ENCODE assay signal across 20 cellular contexts in the genomic region with DNA sequence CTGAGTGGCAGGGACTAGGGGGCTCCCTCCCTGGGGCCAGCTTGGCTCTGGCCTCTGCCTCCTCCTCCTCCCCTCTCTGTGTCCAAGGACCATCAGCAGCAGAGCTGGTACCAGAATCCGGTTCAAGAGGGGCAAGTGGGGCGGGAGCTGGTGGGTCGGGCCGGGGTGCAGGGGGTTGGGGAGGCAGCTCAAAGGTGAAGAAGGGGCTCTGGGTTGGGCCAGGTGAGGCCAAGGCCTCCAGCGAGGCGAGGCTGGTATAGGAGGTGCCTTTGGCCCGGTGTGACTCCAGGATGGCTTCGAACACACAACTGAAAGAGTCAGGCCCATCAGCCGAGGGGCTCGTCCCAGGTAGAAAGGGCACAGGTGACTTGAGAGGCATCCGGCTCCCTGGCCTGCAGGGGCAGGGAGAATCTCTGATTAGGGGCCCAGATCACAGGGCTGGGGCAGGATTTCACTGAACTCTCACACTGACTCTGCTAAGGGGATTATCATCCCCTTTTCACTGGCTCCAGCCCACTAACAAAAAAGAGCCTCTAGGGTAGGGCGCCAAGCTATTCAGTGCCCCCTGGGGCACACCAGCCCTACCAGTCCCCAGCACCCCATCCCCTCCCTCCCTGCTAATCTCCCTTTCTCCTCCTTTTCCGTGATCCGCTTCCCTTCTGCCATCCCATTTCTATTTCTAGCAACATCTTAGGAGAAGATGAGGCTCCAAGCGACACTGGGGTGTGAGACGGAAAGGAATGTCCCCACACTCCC. TPM values are rescaled to one million over a fixed set of nuclear protein-coding genes. Genes with fewer than 3 reads are reported as not detected.
"Had no signal": no experiment of that assay in that cellular context is flagged by ENCODE, and none has a peak within 500 bp of the region (broad histone marks: within the 10 kb centered on the region; RNA-seq: fewer than 3 reads in every experiment).

No MANE protein-coding gene starts in this region.

- H3K36me3 ChIP-seq: neutrophil, tibial artery, vagina had no signal

- H3K9me3 Mint-ChIP-seq: activated CD4-positive, alpha-beta memory T cell treated with anti-CD3 and anti-CD28 coated beads, Interleukin-2, amount 10 ng/mL, durations not matched to agents 7 days and 5 days; activated naive CD8-positive, alpha-beta T cell treated with anti-CD3 and anti-CD28 coated beads for 36 hours; activated T-helper 17 cell treated with anti-CD3 and anti-CD28 coated beads, Interleukin-2, amount 50 U/mL, for 72 hours; naive B cell; T-helper 2 cell treated with Interferon-gamma antibody and Interleukin-4, amounts not matched to agents 5 μg/mL and 100 μg/mL, for 36 hours; WTC11 had no signal

- H3K9me3 ChIP-seq: mucosa of descending colon, neutrophil, tibial artery, vagina had no signal

- H3K27ac Mint-ChIP-seq: activated CD4-positive, alpha-beta memory T cell treated with anti-CD3 and anti-CD28 coated beads, Interleukin-2, amount 10 ng/mL, durations not matched to agents 7 days and 5 days; activated CD4-positive, alpha-beta T cell treated with anti-CD3 and anti-CD28 coated beads for 36 hours; activated CD8-positive, alpha-beta memory T cell treated with anti-CD3 and anti-CD28 coated beads, Interleukin-2, amount 10 ng/mL, durations not matched to agents 7 days and 5 days; activated naive CD8-positive, alpha-beta T cell treated with anti-CD3 and anti-CD28 coated beads for 36 hours; T-helper 2 cell treated with Interferon-gamma antibody and Interleukin-4, amounts not matched to agents 5 μg/mL and 100 μg/mL, for 36 hours; WTC11 had no signal

- H3K27ac ChIP-seq: neutrophil, tibial artery, vagina had no signal

- H3K4me3 ChIP-seq: mucosa of descending colon, tibial artery, vagina had no signal

- H3K36me3 Mint-ChIP-seq: activated CD8-positive, alpha-beta memory T cell treated with anti-CD3 and anti-CD28 coated beads, Interleukin-2, amount 10 ng/mL, durations not matched to agents 7 days and 5 days; activated naive CD8-positive, alpha-beta T cell treated with anti-CD3 and anti-CD28 coated beads for 36 hours; WTC11 had no signal

- DNase-seq: activated CD4-positive, alpha-beta T cell treated with anti-CD3 and anti-CD28 coated beads for 36 hours; activated naive CD4-positive, alpha-beta T cell; amniotic stem cell; erythroblast; foreskin melanocyte; mesenchymal stem cell; mucosa of descending colon; naive B cell; stimulated activated CD4-positive, alpha-beta T cell treated with anti-CD3 and anti-CD28 coated beads, Interleukin-4, amount 100 ng/mL, for 24 hours; tibial artery had no signal

- ATAC-seq: mucosa of descending colon, sciatic nerve, WTC11 had no signal

- H3K4me3 Mint-ChIP-seq: activated CD4-positive, alpha-beta memory T cell treated with anti-CD3 and anti-CD28 coated beads, Interleukin-2, amount 10 ng/mL, durations not matched to agents 7 days and 5 days; activated CD4-positive, alpha-beta T cell treated with anti-CD3 and anti-CD28 coated beads for 36 hours; activated CD8-positive, alpha-beta memory T cell treated with anti-CD3 and anti-CD28 coated beads, Interleukin-2, amount 10 ng/mL, durations not matched to agents 7 days and 5 days; activated naive CD8-positive, alpha-beta T cell treated with anti-CD3 and anti-CD28 coated beads for 36 hours; activated T-helper 17 cell treated with anti-CD3 and anti-CD28 coated beads, Interleukin-2, amount 50 U/mL, for 72 hours; T-helper 2 cell treated with Interferon-gamma antibody and Interleukin-4, amounts not matched to agents 5 μg/mL and 100 μg/mL, for 36 hours; WTC11 had no signal

RNA-seq across cellular contexts. Expression of gene C10orf95, which starts 37.4 kb away (rescaled TPM):
- total RNA-seq: sciatic nerve, subcutaneous adipose tissue, vagina had no signal
